In genomic region chr17:28407130-28407973, GRCh38 we compare ENCODE assay signal across 12 cellular contexts. TPM values are rescaled to one million over a fixed set of nuclear protein-coding genes. Genes with fewer than 3 reads are reported as not detected.
DNase-seq lines count a peak whose midpoint lies in the region; ATAC-seq and TF ChIP-seq lines count a peak whose summit lies in the region.
"Had no signal": no experiment of that assay in that cellular context is flagged by ENCODE, and none has a peak within 500 bp of the region (broad histone marks: within the 10 kb centered on the region; RNA-seq: fewer than 3 reads in every experiment).

No MANE protein-coding gene starts in this region.

- peak overlapping the region; percentile 53 to 76 (median 64) for H3K4me3 Mint-ChIP-seq in brain
- peak overlapping the region in 8 of 10 donors; percentile 1 to 86 (median 38) for H3K4me3 Mint-ChIP-seq in naive thymus-derived CD4-positive, alpha-beta T cell
- H3K4me3 Mint-ChIP-seq in activated naive CD4-positive, alpha-beta T cell treated with anti-CD3 and anti-CD28 coated beads, Interleukin-2, amount 10 ng/mL, durations not matched to agents 7 days and 5 days: no peak overlapping the region

- peak in 1 of 2 experiments; percentile 22 for TF ChIP-seq CTCF in brain (conservative IDR thresholded peaks at IDR 0.05)

- CTCF ChIA-PET in naive thymus-derived CD4-positive, alpha-beta T cell (lab: Charles Lee): interaction anchor here (4.0 kb wide), 1 partner anchor 10 kb away, joined by 15 read pairs; no protein-coding TSS in a partner anchor
- CTCF ChIA-PET in activated naive CD4-positive, alpha-beta T cell treated with anti-CD3 and anti-CD28 coated beads, Interleukin-2, amount 10 ng/mL, durations not matched to agents 7 days and 5 days (lab: Charles Lee): interaction anchor here (0.7 to 2.0 kb wide), 4 partner anchors 9 to 174 kb away, joined by 3 to 10 read pairs (median 3); no protein-coding TSS in a partner anchor

- H3K27me3 Mint-ChIP-seq in brain: peaks cover 16% of the 10 kb centered on the region
- peaks cover 0 to 31% (median 8%) of the 10 kb centered on the region in 5 donors for H3K27me3 Mint-ChIP-seq in naive thymus-derived CD4-positive, alpha-beta T cell
- H3K27me3 Mint-ChIP-seq in activated naive CD4-positive, alpha-beta T cell treated with anti-CD3 and anti-CD28 coated beads, Interleukin-2, amount 10 ng/mL, durations not matched to agents 7 days and 5 days: peaks cover 46% of the 10 kb centered on the region

- peaks cover 0 to 9% of the 10 kb centered on the region in 2 donors for H3K4me1 ChIP-seq in naive thymus-derived CD4-positive, alpha-beta T cell (ENCODE audit: control insufficient read depth in 2 of 2, insufficient read depth in 2 of 2, low read length in 2 of 2)

- peaks cover 46% of the 10 kb centered on the region for H3K4me1 Mint-ChIP-seq in brain
- peaks cover 4 to 18% (median 9%) of the 10 kb centered on the region in 7 donors for H3K4me1 Mint-ChIP-seq in naive thymus-derived CD4-positive, alpha-beta T cell
- H3K4me1 Mint-ChIP-seq in activated naive CD4-positive, alpha-beta T cell treated with anti-CD3 and anti-CD28 coated beads, Interleukin-2, amount 10 ng/mL, durations not matched to agents 7 days and 5 days: peaks cover 8% of the 10 kb centered on the region

- TF ChIP-seq POLR2A in erythroblast (IDR thresholded peaks at IDR 0.05; ENCODE audit: low read length): no peak

- no peaks in the 10 kb centered on the region for H3K27me3 ChIP-seq in naive thymus-derived CD4-positive, alpha-beta T cell (ENCODE audit: control insufficient read depth in 2 of 2, insufficient read depth in 2 of 2, low read length in 2 of 2)
- H3K27me3 ChIP-seq: right atrium auricular region had no signal

- POLR2A ChIA-PET in naive thymus-derived CD4-positive, alpha-beta T cell (lab: Charles Lee): no interaction called here

- peak overlapping the region in 3 of 5 experiments; percentile 50 to 82 (median 61) for H3K27ac Mint-ChIP-seq in brain
- peak overlapping the region in 1 of 9 donors; percentile 30 for H3K27ac Mint-ChIP-seq in naive thymus-derived CD4-positive, alpha-beta T cell
- no peak overlapping the region for H3K27ac Mint-ChIP-seq in activated naive CD4-positive, alpha-beta T cell treated with anti-CD3 and anti-CD28 coated beads, Interleukin-2, amount 10 ng/mL, durations not matched to agents 7 days and 5 days

- H3K9me3 ChIP-seq in naive thymus-derived CD4-positive, alpha-beta T cell (ENCODE audit: control insufficient read depth in 2 of 3, low read length in 3 of 3): no peaks in the 10 kb centered on the region
- H3K9me3 ChIP-seq: right atrium auricular region, SK-N-SH had no signal

- H3K27ac ChIP-seq in naive thymus-derived CD4-positive, alpha-beta T cell (ENCODE audit: low read depth, low read length): no peak overlapping the region
- H3K27ac ChIP-seq: HL-60 had no signal

- peaks cover 9% of the 10 kb centered on the region for H3K36me3 Mint-ChIP-seq in brain
- no peaks in the 10 kb centered on the region for H3K36me3 Mint-ChIP-seq in naive thymus-derived CD4-positive, alpha-beta T cell
- H3K36me3 Mint-ChIP-seq in activated naive CD4-positive, alpha-beta T cell treated with anti-CD3 and anti-CD28 coated beads, Interleukin-2, amount 10 ng/mL, durations not matched to agents 7 days and 5 days: no peaks in the 10 kb centered on the region

- no peak for ATAC-seq in naive thymus-derived CD4-positive, alpha-beta T cell

- H3K4me3 ChIP-seq in naive thymus-derived CD4-positive, alpha-beta T cell (ENCODE audit: low read length): no peak overlapping the region

- intact Hi-C loops in naive thymus-derived CD4-positive, alpha-beta T cell (cut with micrococcal nuclease): loop anchor here in 1 of 2 donors (5.0 kb wide), 1 partner anchor 35 kb away; the partner anchor contains the start of genes SARM1 and VTN

- no peaks in the 10 kb centered on the region for H3K36me3 ChIP-seq in naive thymus-derived CD4-positive, alpha-beta T cell (ENCODE audit: control insufficient read depth in 2 of 3, insufficient read depth in 3 of 3, low read length in 3 of 3)
- H3K36me3 ChIP-seq: right atrium auricular region had no signal

- DNase-seq in NCI-H1417 (lab: John Stamatoyannopoulos, UW): peak; percentile 61 to 95 (median 85)
- no peak for DNase-seq in NCI-H1417 treated with DMSO at 0.1 percent for 48 hours (lab: John Stamatoyannopoulos, UW)
- DNase-seq in NCI-H1694 treated with DMSO at 0.1 percent for 48 hours (lab: John Stamatoyannopoulos, UW): peak; percentile 74
- DNase-seq in naive thymus-derived CD4-positive, alpha-beta T cell: no peak
- no peak for DNase-seq in erythroblast (lab: John Stamatoyannopoulos, UW)
- no peak for DNase-seq in OCI-M1 (lab: John Stamatoyannopoulos, UW)
- no peak for DNase-seq in activated naive CD4-positive, alpha-beta T cell treated with anti-CD3 and anti-CD28 coated beads, Interleukin-2, amount 10 ng/mL, durations not matched to agents 7 days and 5 days

- H3K9me3 Mint-ChIP-seq in brain: no peaks in the 10 kb centered on the region
- H3K9me3 Mint-ChIP-seq in naive thymus-derived CD4-positive, alpha-beta T cell: no peaks in the 10 kb centered on the region
- no peaks in the 10 kb centered on the region for H3K9me3 Mint-ChIP-seq in activated naive CD4-positive, alpha-beta T cell treated with anti-CD3 and anti-CD28 coated beads, Interleukin-2, amount 10 ng/mL, durations not matched to agents 7 days and 5 days

RNA-seq across cellular contexts. Expression of gene SLC46A1, which starts 1.3 kb away (rescaled TPM):
- polyA plus RNA-seq in brain (ENCODE audit: insufficient read depth, low read depth, low replicate concordance): 11.5 TPM
- total RNA-seq in naive thymus-derived CD4-positive, alpha-beta T cell: 1 to 10 TPM; 1.9 to 5.1 (median 3.6) TPM
- 1 to 10 TPM; 1.8 to 3.3 TPM for polyA plus RNA-seq in naive thymus-derived CD4-positive, alpha-beta T cell

RNA-seq across cellular contexts. Expression of gene SARM1, which starts 35.9 kb away (rescaled TPM):
- 55.8 TPM for polyA plus RNA-seq in brain (ENCODE audit: insufficient read depth, low read depth, low replicate concordance)
- total RNA-seq in naive thymus-derived CD4-positive, alpha-beta T cell: 10 to 100 TPM; 21.8 to 34.1 (median 27.2) TPM
- 1 to 10 TPM; 5.2 to 8.4 TPM for polyA plus RNA-seq in naive thymus-derived CD4-positive, alpha-beta T cell

RNA-seq across cellular contexts. Expression of gene VTN, which starts 37.2 kb away (rescaled TPM):
- 0.56 TPM for polyA plus RNA-seq in brain (ENCODE audit: insufficient read depth, low read depth, low replicate concordance)
- under 1 TPM in 2 of 5 experiments, not detected in 3; 0.19 to 0.65 TPM for total RNA-seq in naive thymus-derived CD4-positive, alpha-beta T cell
- polyA plus RNA-seq in naive thymus-derived CD4-positive, alpha-beta T cell: under 1 TPM in 1 of 2 donors, not detected in 1; 0.08 TPM

RNA-seq across cellular contexts. Expression of gene SEBOX, which starts 42.4 kb away (rescaled TPM):
- not detected for polyA plus RNA-seq in brain (ENCODE audit: insufficient read depth, low read depth, low replicate concordance)
- not detected for total RNA-seq in naive thymus-derived CD4-positive, alpha-beta T cell
- not detected for polyA plus RNA-seq in naive thymus-derived CD4-positive, alpha-beta T cell
- total RNA-seq: lung microvascular endothelial cell, right atrium auricular region had no signal
- polyA plus RNA-seq: SK-N-SH had no signal

RNA-seq across cellular contexts. Expression of gene POLDIP2, which starts 50.0 kb away (rescaled TPM):
- 111 TPM for polyA plus RNA-seq in brain (ENCODE audit: insufficient read depth, low read depth, low replicate concordance)
- 10 to 100 TPM; 27.9 to 64.9 (median 29.8) TPM for total RNA-seq in naive thymus-derived CD4-positive, alpha-beta T cell
- polyA plus RNA-seq in naive thymus-derived CD4-positive, alpha-beta T cell: 10 to 100 TPM; 85.0 to 89.3 TPM

Comparison
In these comparisons a context has a peak if more than half of its experiments do, and no peak if none do; other contexts are left out.
1. DNase-seq: peak in NCI-H1417 (3 of 3) and NCI-H1694 treated with DMSO at 0.1 percent for 48 hours (single experiment); none in NCI-H1417 treated with DMSO at 0.1 percent for 48 hours (single experiment), naive thymus-derived CD4-positive, alpha-beta T cell (0 of 9), erythroblast (0 of 2), OCI-M1 (single experiment) and activated naive CD4-positive, alpha-beta T cell treated with anti-CD3 and anti-CD28 coated beads, Interleukin-2, amount 10 ng/mL, durations not matched to agents 7 days and 5 days (single experiment).